Comparison of ENCODE assay signal across 17 cellular contexts in genomic region chr9:116844621-116845020, GRCh38.
"Had no signal": no experiment of that assay in that cellular context is flagged by ENCODE, and none has a peak within 500 bp of the region (broad histone marks: within the 10 kb centered on the region; RNA-seq: fewer than 3 reads in every experiment).

No MANE protein-coding gene starts in this region.

- H3K27me3 ChIP-seq: body of pancreas, gastroesophageal sphincter, stomach had no signal

- H3K27ac ChIP-seq: body of pancreas, gastroesophageal sphincter, parathyroid adenoma, stomach, thoracic aorta had no signal

- DNase-seq: activated CD4-positive, alpha-beta T cell treated with anti-CD3 and anti-CD28 coated beads for 1 hour; activated CD4-positive, alpha-beta T cell treated with anti-CD3 and anti-CD28 coated beads, Interleukin-2, amount 50 U/mL, for 48 hours; activated CD8-positive, alpha-beta memory T cell treated with anti-CD3 and anti-CD28 coated beads, Interleukin-2, amount 10 ng/mL, durations not matched to agents 7 days and 5 days; activated effector memory CD4-positive, alpha-beta T cell treated with anti-CD3 and anti-CD28 coated beads, Interleukin-2, amount 50 U/mL, for 16 hours; activated T-cell treated with anti-CD3 and anti-CD28 coated beads, Interleukin-2, amount 50 U/mL, for 4 hours; amniotic stem cell; body of pancreas; hippocampal formation; stimulated activated CD4-positive, alpha-beta T cell treated with anti-CD3 and anti-CD28 coated beads, Interleukin-15, amount 100 ng/mL, for 24 hours; stimulated activated CD4-positive, alpha-beta T cell treated with anti-CD3 and anti-CD28 coated beads, Interleukin-4, amount 100 ng/mL, for 24 hours; stomach had no signal

- H3K9me3 ChIP-seq: body of pancreas, gastroesophageal sphincter, stomach, thoracic aorta had no signal

- H3K9ac ChIP-seq: parathyroid adenoma had no signal

- H3K4me3 ChIP-seq: body of pancreas, gastroesophageal sphincter, stomach, thoracic aorta had no signal

- FAIRE-seq: endometrium, urothelium cell line had no signal

- H3K79me2 ChIP-seq: parathyroid adenoma had no signal

- ATAC-seq: activated CD8-positive, alpha-beta memory T cell treated with anti-CD3 and anti-CD28 coated beads, Interleukin-2, amount 10 ng/mL, durations not matched to agents 7 days and 5 days; activated naive CD4-positive, alpha-beta T cell treated with anti-CD3 and anti-CD28 coated beads, Interleukin-2, amount 50 U/mL, for 72 hours; activated T-cell treated with anti-CD3 and anti-CD28 coated beads, Interleukin-2, amount 50 U/mL, for 4 hours; body of pancreas; gastroesophageal sphincter had no signal

- H3K4me1 ChIP-seq: body of pancreas, gastroesophageal sphincter, parathyroid adenoma, stomach had no signal

- H3K36me3 ChIP-seq: gastroesophageal sphincter, stomach, thoracic aorta had no signal

- H2AFZ ChIP-seq: parathyroid adenoma had no signal
